Comparison of ENCODE assay signal across 15 cellular contexts in genomic region chr20:5650191-5650691, GRCh38. TPM values are rescaled to one million over a fixed set of nuclear protein-coding genes. Genes with fewer than 3 reads are reported as not detected.
A peak's percentile ranks its signal among the peaks of the same experiment; 100 is the strongest.
DNase-seq lines count a peak whose midpoint lies in the region; ATAC-seq, FAIRE-seq and TF ChIP-seq lines count a peak whose summit lies in the region.
"Had no signal": no experiment of that assay in that cellular context is flagged by ENCODE, and none has a peak within 500 bp of the region (broad histone marks: within the 10 kb centered on the region; RNA-seq: fewer than 3 reads in every experiment).

No MANE protein-coding gene starts in this region.

- in situ Hi-C loops in G401 (cut with HindIII; ENCODE audit: low sequenced_read_pairs) = no loop called here

- peaks cover 75% of the 10 kb centered on the region for H3K4me1 Mint-ChIP-seq in dendritic cell treated with granulocyte-macrophage colony-stimulating factor and Interleukin-4, amounts not matched to agents 40 ng/mL and 50 ng/mL, for 4 days (ENCODE audit: low read depth)

- no peak for TF ChIP-seq CTCF in HL-60 (IDR thresholded peaks at IDR 0.05; ENCODE audit: insufficient read depth, low read length)

- no peak overlapping the region for H3K4me3 Mint-ChIP-seq in dendritic cell treated with granulocyte-macrophage colony-stimulating factor and Interleukin-4, amounts not matched to agents 40 ng/mL and 50 ng/mL, for 4 days

- DNase-seq in GM12891 (ENCODE audit: insufficient read length, low spot score) (no peak), HL-60 (ENCODE audit: low read depth in 1 of 2, low spot score in 1 of 2) (no peak), G401 (ENCODE audit: low spot score) (no peak), DMS114 treated with DMSO at 0.1 percent for 48 hours (lab: John Stamatoyannopoulos, UW; ENCODE audit: unreplicated experiment) (no peak), LoVo (ENCODE audit: low spot score) (no peak), DMS53 treated with DMSO at 0.1 percent for 48 hours (lab: John Stamatoyannopoulos, UW; ENCODE audit: unreplicated experiment) (no peak)
- DNase-seq: GDM1, left colon, NCI-H2081, ovary, T1000 had no signal

- no peak for TF ChIP-seq POLR2A in GM12891 (IDR thresholded peaks at IDR 0.05; ENCODE audit: low read depth, low read length)

- no peaks in the 10 kb centered on the region for H3K9me3 Mint-ChIP-seq in dendritic cell treated with granulocyte-macrophage colony-stimulating factor and Interleukin-4, amounts not matched to agents 40 ng/mL and 50 ng/mL, for 4 days

- H3K27ac ChIP-seq in HL-60 (replicated peaks) = peak overlapping the region; percentile 13
- H3K27ac ChIP-seq: C4-2B, ovary had no signal

- ATAC-seq in GM21367 (IDR thresholded peaks at IDR 0.05; ENCODE audit: unreplicated experiment) = peak; percentile 34
- ATAC-seq: left colon, Panc1 had no signal

- H3K27me3 ChIP-seq in HL-60 (ENCODE audit: insufficient read depth, poor library complexity, severe bottlenecking) = no peaks in the 10 kb centered on the region
- H3K27me3 ChIP-seq: ovary had no signal

- peak; percentile 90 for FAIRE-seq in GM12891 (lab: Jason Lieb, UNC)

- no peak overlapping the region for H3K4me3 ChIP-seq in HL-60 (replicated peaks; ENCODE audit: insufficient read depth, low read length)
- H3K4me3 ChIP-seq: ovary had no signal

- H3K36me3 Mint-ChIP-seq in dendritic cell treated with granulocyte-macrophage colony-stimulating factor and Interleukin-4, amounts not matched to agents 40 ng/mL and 50 ng/mL, for 4 days (ENCODE audit: low read depth) = no peaks in the 10 kb centered on the region

- intact Hi-C loops in dendritic cell treated with granulocyte-macrophage colony-stimulating factor and Interleukin-4, amounts not matched to agents 40 ng/mL and 50 ng/mL, for 4 days (cut with micrococcal nuclease) = no loop called here

- no peaks in the 10 kb centered on the region for H3K27me3 Mint-ChIP-seq in dendritic cell treated with granulocyte-macrophage colony-stimulating factor and Interleukin-4, amounts not matched to agents 40 ng/mL and 50 ng/mL, for 4 days

- H3K27ac Mint-ChIP-seq in dendritic cell treated with granulocyte-macrophage colony-stimulating factor and Interleukin-4, amounts not matched to agents 40 ng/mL and 50 ng/mL, for 4 days = peak overlapping the region; percentile 98

TF ChIP-seq in GM12891, 5 proteins besides CTCF, POLR2A, EP300 and RAD21:
- TF ChIP-seq TAF1 (IDR thresholded peaks at IDR 0.05; ENCODE audit: low read depth, low read length) (no peak), PAX5 (IDR thresholded peaks at IDR 0.05; ENCODE audit: insufficient read depth, low read length, severe bottlenecking) (no peak), SPI1 (IDR thresholded peaks at IDR 0.05; ENCODE audit: low read depth, low read length) (0 out of 2 replicates have a peak, but pooled peaks have one; percentile 18)

RNA-seq across cellular contexts. Expression of gene GPCPD1, which starts 39.4 kb away (rescaled TPM):
- 21.4 TPM for polyA plus RNA-seq in GM12891 (2012; ENCODE audit: low read depth, missing spikeins)
- total RNA-seq in G401 (2014; rRNA removed; shearing (Covaris generic)) = 11.2 and 27.4 TPM in 2 replicates
